Comparison of ENCODE assay signal across 8 cellular contexts in genomic region chr4:8440491-8441311, GRCh38. TPM values are rescaled to one million over a fixed set of nuclear protein-coding genes. Genes with fewer than 3 reads are reported as not detected.
DNase-seq lines count a peak whose midpoint lies in the region; ATAC-seq and TF ChIP-seq lines count a peak whose summit lies in the region.

ACOX3 (minus strand) TSS chr4:8440723; CDS start chr4:8416521, 24,202 bp downstream.
TRMT44 (plus strand) TSS chr4:8440777; CDS start chr4:8440823, 46 bp downstream.

- H2AFZ ChIP-seq in GM23248 (peak within 1 kb of the TSS; percentile 78), fibroblast of lung (ENCODE audit: low read length) (peak within 1 kb of the TSS; percentile 83)

- DNase-seq in EH (ENCODE audit: low read depth): peak; percentile 88
- DNase-seq in GM23248: peak; percentile 93
- peak; percentile 88 for DNase-seq in LHCN-M2 (ENCODE audit: low read depth)
- peak; percentile 79 for DNase-seq in RWPE1 (ENCODE audit: low spot score)
- peak; percentile 93 for DNase-seq in activated T-helper 2 cell treated with anti-CD3 and anti-CD28 coated beads, Interferon-gamma antibody, Interleukin-2, Interleukin-4, amounts not matched to agents 10 μg/mL and 5 μg/mL and 100 μg/mL, durations not matched to agents 14 hours and 24 hours and 36 hours (ENCODE audit: low spot score)
- peak; percentile 89 for DNase-seq in fibroblast of lung (ENCODE audit: low read depth in 2 of 2)
- DNase-seq in naive thymus-derived CD8-positive, alpha-beta T cell: peak; percentile 90 to 99 (median 96)
- DNase-seq in stimulated activated naive B cell treated with anti-CD40 and anti-IgM and Interleukin-4, amounts not matched to agents 10 μg/mL and 1 μg/mL and 100 μg/mL, for 72 hours: peak; percentile 92

- H3F3A ChIP-seq in GM23248 (ENCODE audit: insufficient read depth): peaks cover 15% of the 10 kb centered on the region

- TF ChIP-seq CTCF in RWPE1 (conservative IDR thresholded peaks at IDR 0.05; ENCODE audit: low read depth): no peak
- TF ChIP-seq CTCF in fibroblast of lung (conservative IDR thresholded peaks at IDR 0.05 in 1 of 2, IDR thresholded peaks at IDR 0.05 in 1 of 2; ENCODE audit: low read depth in 1 of 2, low read length in 2 of 2): no peak

- H3K27me3 Mint-ChIP-seq in activated T-helper 2 cell treated with anti-CD3 and anti-CD28 coated beads, Interferon-gamma antibody, Interleukin-2, Interleukin-4, amounts not matched to agents 10 μg/mL and 5 μg/mL and 100 μg/mL, durations not matched to agents 14 hours and 24 hours and 36 hours (ENCODE audit: low read depth): no peaks in the 10 kb centered on the region
- no peaks in the 10 kb centered on the region for H3K27me3 Mint-ChIP-seq in naive thymus-derived CD8-positive, alpha-beta T cell
- H3K27me3 Mint-ChIP-seq in stimulated activated naive B cell treated with anti-CD40 and anti-IgM and Interleukin-4, amounts not matched to agents 10 μg/mL and 1 μg/mL and 100 μg/mL, for 72 hours: no peaks in the 10 kb centered on the region

- H3K4me1 ChIP-seq in GM23248 (ENCODE audit: insufficient read depth): peaks cover 22% of the 10 kb centered on the region
- H3K4me1 ChIP-seq in fibroblast of lung (ENCODE audit: control insufficient read depth, extremely low read depth, insufficient read depth, low read length): peaks cover 7% of the 10 kb centered on the region

- peak within 1 kb of the TSS; percentile 89 for H3K9ac ChIP-seq in GM23248
- peak within 1 kb of the TSS; percentile 71 for H3K9ac ChIP-seq in fibroblast of lung (ENCODE audit: insufficient read depth, low read length)

- H3K4me2 ChIP-seq in GM23248 (ENCODE audit: unreplicated experiment) (peak within 1 kb of the TSS; percentile 71), fibroblast of lung (ENCODE audit: extremely low read depth, insufficient read depth, low read length) (peak within 1 kb of the TSS; percentile 92)

- H3K36me3 Mint-ChIP-seq in activated T-helper 2 cell treated with anti-CD3 and anti-CD28 coated beads, Interferon-gamma antibody, Interleukin-2, Interleukin-4, amounts not matched to agents 10 μg/mL and 5 μg/mL and 100 μg/mL, durations not matched to agents 14 hours and 24 hours and 36 hours (ENCODE audit: low read depth): peaks cover 17% of the 10 kb centered on the region
- H3K36me3 Mint-ChIP-seq in naive thymus-derived CD8-positive, alpha-beta T cell: peaks cover 4 to 10% (median 5%) of the 10 kb centered on the region in 3 donors
- peaks cover 4 to 35% of the 10 kb centered on the region in 2 donors for H3K36me3 Mint-ChIP-seq in stimulated activated naive B cell treated with anti-CD40 and anti-IgM and Interleukin-4, amounts not matched to agents 10 μg/mL and 1 μg/mL and 100 μg/mL, for 72 hours

- CTCF ChIA-PET in RWPE1 (lab: Yijun Ruan, JAX): interaction anchor here (0.6 to 1.7 kb wide), 2 partner anchors 12 to 204 kb away, joined by 3 to 4 read pairs; no protein-coding TSS in a partner anchor

- H3K27ac ChIP-seq in GM23248 (peak within 1 kb of the TSS; percentile 92), RWPE1 (peak within 1 kb of the TSS; percentile 82), fibroblast of lung (ENCODE audit: insufficient read depth, low read length) (peak within 1 kb of the TSS; percentile 98)

- ATAC-seq in naive thymus-derived CD8-positive, alpha-beta T cell: peak; percentile 91 to 93
- ATAC-seq in stimulated activated naive B cell treated with anti-CD40 and anti-IgM and Interleukin-4, amounts not matched to agents 10 μg/mL and 1 μg/mL and 100 μg/mL, for 72 hours (replicated peaks): peak; percentile 91 to 95

- H3K27me3 ChIP-seq in GM23248 (replicated peaks; ENCODE audit: insufficient read depth) (no peaks in the 10 kb centered on the region), fibroblast of lung (ENCODE audit: control insufficient read depth, insufficient read depth, low read length) (no peaks in the 10 kb centered on the region)

- no peaks in the 10 kb centered on the region for H3K36me3 ChIP-seq in GM23248 (ENCODE audit: low read depth)
- no peaks in the 10 kb centered on the region for H3K36me3 ChIP-seq in fibroblast of lung (ENCODE audit: control insufficient read depth, insufficient read depth, low read length)

- intact Hi-C loops in activated T-helper 2 cell treated with anti-CD3 and anti-CD28 coated beads, Interferon-gamma antibody, Interleukin-2, Interleukin-4, amounts not matched to agents 10 μg/mL and 5 μg/mL and 100 μg/mL, durations not matched to agents 14 hours and 24 hours and 36 hours (cut with micrococcal nuclease): loop anchor here (1.0 kb wide), 1 partner anchor 12 kb away; no protein-coding TSS in a partner anchor

- no peaks in the 10 kb centered on the region for H3K9me2 ChIP-seq in GM23248 (ENCODE audit: insufficient read depth)

- peaks cover 64% of the 10 kb centered on the region for H3K4me1 Mint-ChIP-seq in activated T-helper 2 cell treated with anti-CD3 and anti-CD28 coated beads, Interferon-gamma antibody, Interleukin-2, Interleukin-4, amounts not matched to agents 10 μg/mL and 5 μg/mL and 100 μg/mL, durations not matched to agents 14 hours and 24 hours and 36 hours (ENCODE audit: low read depth)
- peaks cover 40 to 89% (median 86%) of the 10 kb centered on the region in 4 donors for H3K4me1 Mint-ChIP-seq in naive thymus-derived CD8-positive, alpha-beta T cell
- H3K4me1 Mint-ChIP-seq in stimulated activated naive B cell treated with anti-CD40 and anti-IgM and Interleukin-4, amounts not matched to agents 10 μg/mL and 1 μg/mL and 100 μg/mL, for 72 hours: peaks cover 43 to 80% of the 10 kb centered on the region in 2 donors

- 1% methylated on average over 47 to 59 of the region's 60 CpGs for WGBS in GM23248 (ENCODE audit: low coverage in 1 of 2, low lambda C conversion rate in 2 of 2, missing lambda C conversion rate in 2 of 2), 2 experiments

- H3K27ac Mint-ChIP-seq in activated T-helper 2 cell treated with anti-CD3 and anti-CD28 coated beads, Interferon-gamma antibody, Interleukin-2, Interleukin-4, amounts not matched to agents 10 μg/mL and 5 μg/mL and 100 μg/mL, durations not matched to agents 14 hours and 24 hours and 36 hours: peak within 1 kb of the TSS; percentile 89
- peak within 1 kb of the TSS; percentile 98 to 100 (median 99) for H3K27ac Mint-ChIP-seq in naive thymus-derived CD8-positive, alpha-beta T cell
- H3K27ac Mint-ChIP-seq in stimulated activated naive B cell treated with anti-CD40 and anti-IgM and Interleukin-4, amounts not matched to agents 10 μg/mL and 1 μg/mL and 100 μg/mL, for 72 hours: peak within 1 kb of the TSS; percentile 99

- peak within 1 kb of the TSS; percentile 95 for H3K4me3 Mint-ChIP-seq in activated T-helper 2 cell treated with anti-CD3 and anti-CD28 coated beads, Interferon-gamma antibody, Interleukin-2, Interleukin-4, amounts not matched to agents 10 μg/mL and 5 μg/mL and 100 μg/mL, durations not matched to agents 14 hours and 24 hours and 36 hours (ENCODE audit: low read depth)
- peak within 1 kb of the TSS; percentile 94 to 100 (median 98) for H3K4me3 Mint-ChIP-seq in naive thymus-derived CD8-positive, alpha-beta T cell
- peak within 1 kb of the TSS; percentile 93 to 96 for H3K4me3 Mint-ChIP-seq in stimulated activated naive B cell treated with anti-CD40 and anti-IgM and Interleukin-4, amounts not matched to agents 10 μg/mL and 1 μg/mL and 100 μg/mL, for 72 hours

- H3K9me3 Mint-ChIP-seq in activated T-helper 2 cell treated with anti-CD3 and anti-CD28 coated beads, Interferon-gamma antibody, Interleukin-2, Interleukin-4, amounts not matched to agents 10 μg/mL and 5 μg/mL and 100 μg/mL, durations not matched to agents 14 hours and 24 hours and 36 hours: peaks cover 6% of the 10 kb centered on the region
- H3K9me3 Mint-ChIP-seq in naive thymus-derived CD8-positive, alpha-beta T cell: no peaks in the 10 kb centered on the region
- H3K9me3 Mint-ChIP-seq in stimulated activated naive B cell treated with anti-CD40 and anti-IgM and Interleukin-4, amounts not matched to agents 10 μg/mL and 1 μg/mL and 100 μg/mL, for 72 hours: no peaks in the 10 kb centered on the region

- H3K9me3 ChIP-seq in GM23248 (ENCODE audit: low read depth) (no peaks in the 10 kb centered on the region), fibroblast of lung (ENCODE audit: control insufficient read depth, insufficient read depth, low read depth, low read length) (no peaks in the 10 kb centered on the region)

- peaks cover 90% of the 10 kb centered on the region for H3K79me2 ChIP-seq in GM23248 (ENCODE audit: insufficient read depth)
- H3K79me2 ChIP-seq in fibroblast of lung (ENCODE audit: control insufficient read depth, insufficient read depth, low read length): peaks cover 47% of the 10 kb centered on the region

- peak within 1 kb of the TSS; percentile 77 for H3K4me3 ChIP-seq in GM23248
- peak within 1 kb of the TSS; percentile 70 to 92 (median 84) for H3K4me3 ChIP-seq in fibroblast of lung (replicated peaks in 1 of 4; ENCODE audit: control extremely low read depth in 1 of 4, insufficient read depth in 1 of 4, low read depth in 3 of 4, low read length in 4 of 4)

- in situ Hi-C loops in GM23248 (cut with MboI): no loop called here

- no peaks in the 10 kb centered on the region for H4K20me1 ChIP-seq in GM23248 (ENCODE audit: insufficient read depth)
- H4K20me1 ChIP-seq in fibroblast of lung (ENCODE audit: control insufficient read depth, extremely low read depth, insufficient read depth, low read length): peaks cover 2% of the 10 kb centered on the region

- POLR2A ChIA-PET in RWPE1 (lab: Yijun Ruan, JAX; ENCODE audit: low non-redundant PET): no interaction called here
- POLR2A ChIA-PET in naive thymus-derived CD8-positive, alpha-beta T cell (lab: Charles Lee): interaction anchor here (0.7 to 1.8 kb wide), 4 partner anchors 10 to 1532 kb away, joined by 3 to 30 read pairs (median 4); partner anchors contain the start of gene TBC1D14

RNA-seq across cellular contexts. Expression of gene ACOX3, which starts in this region (rescaled TPM):
- 33.8 and 48.4 TPM in 2 replicates for total RNA-seq in GM23248 (2014; rRNA removed; shearing (Covaris generic))
- 24.7 and 25.1 TPM in 2 replicates for polyA plus RNA-seq in GM23248 (2016; fragmentation: Nextera tagmentation; extraction: Ambion mirVana)
- 24.2 and 27.3 TPM in 2 replicates for total RNA-seq in LHCN-M2 (2014; rRNA removed)
- polyA plus RNA-seq in LHCN-M2 (2012): 15.9 TPM
- total RNA-seq in activated T-helper 2 cell treated with anti-CD3 and anti-CD28 coated beads, Interferon-gamma antibody, Interleukin-2, Interleukin-4, amounts not matched to agents 10 μg/mL and 5 μg/mL and 100 μg/mL, durations not matched to agents 14 hours and 24 hours and 36 hours: 28.4 and 29.9 TPM in 2 replicates
- 21.6 and 23.8 TPM in 2 replicates for total RNA-seq in fibroblast of lung
- 6.8 and 8.3 TPM in 2 replicates for polyA plus RNA-seq in fibroblast of lung
- 15.0 and 20.3 TPM in 2 replicates for polyA plus RNA-seq in fibroblast of lung (2012)
- 25.6 and 27.4 TPM in 2 replicates for polyA minus RNA-seq in fibroblast of lung (ENCODE audit: low replicate concordance)
- 10 to 100 TPM; 14.8 to 17.3 TPM for total RNA-seq in naive thymus-derived CD8-positive, alpha-beta T cell
- 10 to 100 TPM in 2 of 3 donors, 1 to 10 TPM in 1; 9.5 to 14.3 (median 11.4) TPM for polyA plus RNA-seq in naive thymus-derived CD8-positive, alpha-beta T cell

RNA-seq across cellular contexts. Expression of gene TRMT44, which starts in this region (rescaled TPM):
- total RNA-seq in GM23248 (2014; rRNA removed; shearing (Covaris generic)): 12.0 and 12.5 TPM in 2 replicates
- 4.1 and 4.4 TPM in 2 replicates for polyA plus RNA-seq in GM23248 (2016; fragmentation: Nextera tagmentation; extraction: Ambion mirVana)
- total RNA-seq in LHCN-M2 (2014; rRNA removed): 12.6 and 14.9 TPM in 2 replicates
- polyA plus RNA-seq in LHCN-M2 (2012): 4.9 TPM
- 25.6 and 28.2 TPM in 2 replicates for total RNA-seq in activated T-helper 2 cell treated with anti-CD3 and anti-CD28 coated beads, Interferon-gamma antibody, Interleukin-2, Interleukin-4, amounts not matched to agents 10 μg/mL and 5 μg/mL and 100 μg/mL, durations not matched to agents 14 hours and 24 hours and 36 hours
- 12.8 and 14.0 TPM in 2 replicates for total RNA-seq in fibroblast of lung
- 5.5 and 6.5 TPM in 2 replicates for polyA plus RNA-seq in fibroblast of lung
- 5.9 and 6.2 TPM in 2 replicates for polyA plus RNA-seq in fibroblast of lung (2012)
- polyA minus RNA-seq in fibroblast of lung (ENCODE audit: low replicate concordance): 4.6 and 5.2 TPM in 2 replicates
- 10 to 100 TPM; 29.0 to 37.5 TPM for total RNA-seq in naive thymus-derived CD8-positive, alpha-beta T cell
- 10 to 100 TPM; 11.3 to 15.4 (median 13.0) TPM for polyA plus RNA-seq in naive thymus-derived CD8-positive, alpha-beta T cell

Comparison
In these comparisons a context has a peak if more than half of its experiments do, and no peak if none do; other contexts are left out.
1. Peak in every context shown above with its lines: DNase-seq, ATAC-seq, H3K4me3 ChIP-seq and H3K27ac ChIP-seq.